23 cellular contexts compared by ENCODE assay signal in genomic region chr2:6314218-6314855, GRCh38.
"Had no signal": no experiment of that assay in that cellular context is flagged by ENCODE, and none has a peak within 500 bp of the region (broad histone marks: within the 10 kb centered on the region; RNA-seq: fewer than 3 reads in every experiment).

No MANE protein-coding gene starts in this region.

- H3K27me3 Mint-ChIP-seq: memory B cell; stimulated activated memory B cell treated with anti-CD40 and anti-IgM and Interleukin-4, amounts not matched to agents 10 μg/mL and 1 μg/mL and 100 μg/mL, for 72 hours; type B pancreatic cell had no signal

- ATAC-seq: gastrocnemius medialis; left lobe of liver; natural killer cell; psoas muscle; right cardiac atrium; stimulated activated memory B cell treated with anti-CD40 and anti-IgM and Interleukin-4, amounts not matched to agents 10 μg/mL and 1 μg/mL and 100 μg/mL, for 72 hours; stimulated activated naive CD8-positive, alpha-beta T cell treated with anti-CD3 and anti-CD28 coated beads, Interleukin-15, Interleukin-2, amounts not matched to agents 100 U/mL and 50 U/mL, for 24 hours had no signal

- H3K36me3 Mint-ChIP-seq: natural killer cell, type B pancreatic cell had no signal

- DNase-seq: dorsolateral prefrontal cortex; effector CD4-positive, alpha-beta T cell; gastrocnemius medialis; head of caudate nucleus; kidney; natural killer cell; occipital lobe; ovary; posterior cingulate gyrus; psoas muscle; right cardiac atrium; sigmoid colon; stimulated activated CD4-positive, alpha-beta T cell treated with anti-CD3 and anti-CD28 coated beads, Interleukin-2, amount 100 ng/mL, for 24 hours; stimulated activated CD4-positive, alpha-beta T cell treated with anti-CD3 and anti-CD28 coated beads, Interleukin-4, amount 100 ng/mL, for 24 hours; stimulated activated naive CD8-positive, alpha-beta T cell treated with anti-CD3 and anti-CD28 coated beads, Interleukin-15, Interleukin-2, amounts not matched to agents 100 U/mL and 50 U/mL, for 24 hours; substantia nigra; testis; tibial artery had no signal

- H3K4me3 ChIP-seq: dorsolateral prefrontal cortex, gastrocnemius medialis, lung, ovary, psoas muscle, sigmoid colon, testis, tibial artery had no signal

- H3K9me3 ChIP-seq: gastrocnemius medialis, ovary, psoas muscle, sigmoid colon, testis, tibial artery had no signal

- FAIRE-seq: kidney had no signal

- H3K27me3 ChIP-seq: gastrocnemius medialis, ovary, sigmoid colon, testis had no signal

- H3K4me1 Mint-ChIP-seq: natural killer cell had no signal

- H3K4me1 ChIP-seq: gastrocnemius medialis, psoas muscle, sigmoid colon, testis, tibial artery had no signal

- H3K4me3 Mint-ChIP-seq: memory B cell; natural killer cell; stimulated activated memory B cell treated with anti-CD40 and anti-IgM and Interleukin-4, amounts not matched to agents 10 μg/mL and 1 μg/mL and 100 μg/mL, for 72 hours; type B pancreatic cell had no signal

- H3K36me3 ChIP-seq: gastrocnemius medialis, ovary, sigmoid colon, tibial artery had no signal

- H3K9me3 Mint-ChIP-seq: memory B cell, type B pancreatic cell had no signal

- H3K27ac Mint-ChIP-seq: memory B cell; natural killer cell; stimulated activated memory B cell treated with anti-CD40 and anti-IgM and Interleukin-4, amounts not matched to agents 10 μg/mL and 1 μg/mL and 100 μg/mL, for 72 hours; type B pancreatic cell had no signal

- H3K27ac ChIP-seq: dorsolateral prefrontal cortex, gastrocnemius medialis, ovary, psoas muscle, sigmoid colon, testis, tibial artery had no signal
